ENCODE assay signal across 21 cellular contexts in genomic region chr12:61676520-61676919, GRCh38.
"Had no signal": no experiment of that assay in that cellular context is flagged by ENCODE, and none has a peak within 500 bp of the region (broad histone marks: within the 10 kb centered on the region; RNA-seq: fewer than 3 reads in every experiment).

No MANE protein-coding gene starts in this region.

- DNase-seq: dorsolateral prefrontal cortex; effector CD8-positive, alpha-beta T cell; gastrocnemius medialis; heart right ventricle; hypothalamus; left cardiac atrium; left ventricle myocardium inferior; lower lobe of right lung; mucosa of descending colon; naive thymus-derived CD8-positive, alpha-beta T cell; psoas muscle; retina; right lobe of liver; stimulated activated CD4-positive, alpha-beta T cell treated with anti-CD3 and anti-CD28 coated beads, Interleukin-4, amount 100 ng/mL, for 24 hours; stimulated activated naive B cell treated with anti-CD40 and anti-IgM and Interleukin-4, amounts not matched to agents 10 μg/mL and 1 μg/mL and 100 μg/mL, for 72 hours; stimulated activated naive CD8-positive, alpha-beta T cell treated with anti-CD3 and anti-CD28 coated beads, Interleukin-15, amount 100 ng/mL, for 72 hours; testis had no signal

- ATAC-seq: esophagus mucosa; gastrocnemius medialis; heart right ventricle; left cardiac atrium; lower lobe of right lung; mucosa of descending colon; naive thymus-derived CD8-positive, alpha-beta T cell; psoas muscle; right lobe of liver; stimulated activated naive B cell treated with anti-CD40 and anti-IgM and Interleukin-4, amounts not matched to agents 10 μg/mL and 1 μg/mL and 100 μg/mL, for 72 hours; stimulated activated naive CD8-positive, alpha-beta T cell treated with anti-CD3 and anti-CD28 coated beads, Interleukin-15, amount 100 ng/mL, for 72 hours had no signal

- H3K4me3 ChIP-seq: coronary artery, dorsolateral prefrontal cortex, gastrocnemius medialis, heart right ventricle, left ventricle myocardium inferior, lower lobe of right lung, mucosa of descending colon, psoas muscle, right lobe of liver, testis, tibial nerve had no signal

- H3K4me1 ChIP-seq: gastrocnemius medialis, heart right ventricle, left ventricle myocardium inferior, lower lobe of right lung, psoas muscle, right lobe of liver, testis, tibial nerve had no signal

- H3K9me3 ChIP-seq: gastrocnemius medialis, neutrophil, psoas muscle, right lobe of liver, testis had no signal

- H3K27me3 ChIP-seq: dorsolateral prefrontal cortex, gastrocnemius medialis, heart right ventricle, neutrophil, right lobe of liver, testis, tibial nerve had no signal

- H3K36me3 ChIP-seq: gastrocnemius medialis, heart right ventricle, left ventricle myocardium inferior, lower lobe of right lung, neutrophil, right lobe of liver, tibial nerve had no signal

- H3K27ac ChIP-seq: coronary artery, dorsolateral prefrontal cortex, gastrocnemius medialis, heart right ventricle, left ventricle myocardium inferior, lower lobe of right lung, neutrophil, psoas muscle, right lobe of liver, testis, tibial nerve had no signal
